ENCODE assay signal across 8 cellular contexts in genomic region chr1:147600119-147601111, GRCh38. TPM values are rescaled to one million over a fixed set of nuclear protein-coding genes. Genes with fewer than 3 reads are reported as not detected.
A peak's percentile ranks its signal among the peaks of the same experiment; 100 is the strongest.
DNase-seq lines count a peak whose midpoint lies in the region; ATAC-seq, FAIRE-seq and TF ChIP-seq lines count a peak whose summit lies in the region.

No MANE protein-coding gene starts in this region.

- peak overlapping the region; percentile 64 for H3K4me3 ChIP-seq in astrocyte of the spinal cord (ENCODE audit: low read depth, low read length)
- peak overlapping the region; percentile 68 to 91 (median 81) for H3K4me3 ChIP-seq in HepG2 (replicated peaks in 1 of 3; ENCODE audit: insufficient read depth in 1 of 3, low read depth in 2 of 3, low read length in 3 of 3)
- H3K4me3 ChIP-seq in suprapubic skin, result peak overlapping the region; percentile 69

- CTCF ChIA-PET in HepG2 (lab: Yijun Ruan, JAX; ENCODE audit: low intra/inter-chr PET ratio, low total read pairs), result interaction anchor here (1.1 to 2.4 kb wide), 3 partner anchors 27 to 41 kb away, joined by 3 to 15 read pairs (median 5); no protein-coding TSS in a partner anchor

- peak overlapping the region; percentile 73 for H3K27ac ChIP-seq in HepG2 (ENCODE audit: extremely low read length, insufficient read depth, low read length)
- H3K27ac ChIP-seq in suprapubic skin, result peak overlapping the region; percentile 84

- FAIRE-seq in HepG2 (lab: Jason Lieb, UNC), result no peak

- peak; percentile 43 for DNase-seq in stimulated activated CD4-positive, alpha-beta T cell treated with anti-CD3 and anti-CD28 coated beads, Interleukin-4, amount 100 ng/mL, for 24 hours
- DNase-seq in stimulated activated CD4-positive, alpha-beta T cell treated with anti-CD3 and anti-CD28 coated beads, Interleukin-12 subunit alpha, Interleukin-12 subunit beta, amount 100 ng/mL, for 4 hours, result no peak
- DNase-seq in NCI-H345 (lab: John Stamatoyannopoulos, UW) (peak; percentile 42), astrocyte of the spinal cord (ENCODE audit: low read depth, low spot score) (peak; percentile 24), HepG2 (ENCODE audit: low spot score) (peak; percentile 25), suprapubic skin (ENCODE audit: low spot score in 2 of 2) (peak in 1 of 2 donors; percentile 84)

- H4K20me1 ChIP-seq in HepG2 (ENCODE audit: insufficient read depth, low read length), result no peaks in the 10 kb centered on the region

- no peak for TF ChIP-seq CTCF in astrocyte of the spinal cord (IDR thresholded peaks at IDR 0.05; ENCODE audit: low read depth, low read length)
- peak; percentile 49; the same call in 1 of the 2 replicates for TF ChIP-seq CTCF in HepG2 (CRISPR knock-in tag; IDR thresholded peaks at IDR 0.05)
- peak in 1 of 2 donors; percentile 21 for TF ChIP-seq CTCF in suprapubic skin (IDR thresholded peaks at IDR 0.05)

- H3K36me3 ChIP-seq in HepG2 (replicated peaks in 1 of 2; ENCODE audit: control insufficient read depth in 1 of 2, insufficient read depth in 2 of 2, low read length in 2 of 2), result no peaks in the 10 kb centered on the region
- no peaks in the 10 kb centered on the region for H3K36me3 ChIP-seq in suprapubic skin

- H3K79me2 ChIP-seq in HepG2 (ENCODE audit: insufficient read depth, low read length), result peaks cover 22% of the 10 kb centered on the region

- peak overlapping the region; percentile 67 for H3K9ac ChIP-seq in HepG2 (ENCODE audit: insufficient read depth, low read depth, low read length)

- H3K4me2 ChIP-seq in HepG2 (ENCODE audit: low read depth, low read length), result peak overlapping the region; percentile 98

- peaks cover 0 to 10% of the 10 kb centered on the region in 2 experiments; a peak in 1 of 5 replicates for H3K27me3 ChIP-seq in HepG2 (ENCODE audit: control insufficient read depth in 1 of 2, insufficient read depth in 2 of 2, low read length in 2 of 2)
- H3K27me3 ChIP-seq in suprapubic skin, result no peaks in the 10 kb centered on the region

- TF ChIP-seq RAD21 in HepG2 (CRISPR knock-in tag; IDR thresholded peaks at IDR 0.05), result peak; percentile 80

- BruUV-seq in HepG2 (replicated peaks; lab: Mats Ljungman, UMichigan), result no TSS peak

- POLR2A ChIA-PET in HepG2 (lab: Yijun Ruan, JAX), result interaction anchor here (0.7 to 3.7 kb wide), 9 partner anchors 12 to 83 kb away, joined by 3 to 27 read pairs (median 5); partner anchors contain the start of genes ACP6 and BCL9

- TF ChIP-seq EP300 in HepG2 (IDR thresholded peaks at IDR 0.05; ENCODE audit: low read depth in 2 of 2, low read length in 2 of 2) (no peak), HepG2 (CRISPR knock-in tag; IDR thresholded peaks at IDR 0.05; ENCODE audit: borderline replicate concordance) (no peak), suprapubic skin (IDR thresholded peaks at IDR 0.05) (no peak)

- WGBS in HepG2 (ENCODE audit: low lambda C conversion rate), result under 1% methylated on average over 15 of the region's 42 CpGs
- under 1% methylated on average over 14 of the region's 42 CpGs for WGBS in suprapubic skin

- H2AFZ ChIP-seq in HepG2 (ENCODE audit: low read length), result no peak overlapping the region

- no peaks in the 10 kb centered on the region for H3K9me3 ChIP-seq in HepG2 (ENCODE audit: low read length)
- H3K9me3 ChIP-seq in suprapubic skin, result no peaks in the 10 kb centered on the region

- peaks cover 34% of the 10 kb centered on the region for H3K4me1 ChIP-seq in HepG2 (ENCODE audit: insufficient read depth, low read length)
- peaks cover 23% of the 10 kb centered on the region for H3K4me1 ChIP-seq in suprapubic skin

- in situ Hi-C loops in astrocyte of the spinal cord (cut with HindIII; ENCODE audit: low sequenced_read_pairs) (no loop called here), HepG2 (cut with HindIII; ENCODE audit: extremely low pct_ligation_motif_present, low pct_unique_long_range_greater_than_20kb) (no loop called here)

- ATAC-seq in HepG2, result peak; percentile 78
- no peak for ATAC-seq in HG03139 (IDR thresholded peaks at IDR 0.05; ENCODE audit: unreplicated experiment)
- ATAC-seq in HG03175 (IDR thresholded peaks at IDR 0.05; ENCODE audit: unreplicated experiment), result no peak

- intact Hi-C loops in HepG2 (cut with micrococcal nuclease; ENCODE audit: unreplicated experiment), result loop anchor here (1.0 kb wide), 2 partner anchors 27 to 40 kb away; no protein-coding TSS in a partner anchor

- TF ChIP-seq POLR2A in HepG2 (IDR thresholded peaks at IDR 0.05; ENCODE audit: insufficient read depth in 1 of 2, low read depth in 2 of 2, low read length in 2 of 2), result peak in 1 of 2 experiments; percentile 36; a peak in 1 of 4 replicates
- TF ChIP-seq POLR2A in suprapubic skin (IDR thresholded peaks at IDR 0.05), result no peak

TF ChIP-seq in HepG2, 621 proteins besides CTCF, POLR2A, EP300 and RAD21 (continues in another document):
- TF ChIP-seq YY1 (IDR thresholded peaks at IDR 0.05; ENCODE audit: insufficient read depth, insufficient replicate concordance, low read depth, low read length) (peak; percentile 34), PHF8 (CRISPR knock-in tag; IDR thresholded peaks at IDR 0.05) (0 out of 2 replicates have a peak, but pooled peaks have one; percentile 21)

RNA-seq across cellular contexts. Expression of gene BCL9, which starts 59.1 kb away (rescaled TPM):
- total RNA-seq in HepG2 (2016; rRNA removed; fragmentation: Illumina TruSeq; extraction: Trizol) (3.1 and 4.6 TPM in 2 replicates), suprapubic skin (10 to 100 TPM; 11.3 to 22.7 (median 13.1) TPM)
- 1.0 and 2.3 TPM in 2 replicates for total RNA-seq in HepG2 (2016; cell fraction: cytosol; rRNA removed; fragmentation: Illumina TruSeq; extraction: Trizol; ENCODE audit: low read depth)
- total RNA-seq in HepG2 (2016; cell fraction: insoluble cytoplasmic fraction; rRNA removed; fragmentation: Illumina TruSeq; extraction: Trizol), result 3.6 and 3.8 TPM in 2 replicates
- total RNA-seq in HepG2 (2016; cell fraction: membrane; rRNA removed; fragmentation: Illumina TruSeq; extraction: Trizol), result 3.3 and 3.4 TPM in 2 replicates
- 4.0 and 4.8 TPM in 2 replicates for total RNA-seq in HepG2 (2016; cell fraction: nucleus; rRNA removed; fragmentation: Illumina TruSeq; extraction: Trizol)
- polyA plus RNA-seq in HepG2 (2011; rRNA removed), result 2.9 and 3.6 TPM in 2 replicates
- 2.6 and 3.1 TPM in 2 replicates for polyA plus RNA-seq in HepG2 (2011; cell fraction: cytosol; rRNA removed)
- polyA plus RNA-seq in HepG2 (2011; cell fraction: nucleus; rRNA removed), result 4.5 and 4.7 TPM in 2 replicates
- polyA plus RNA-seq in HepG2 (2012), result 4.8 and 5.5 TPM in 2 replicates
- 0.62 and 0.75 TPM in 2 replicates for polyA plus RNA-seq in HepG2 (2016; cell fraction: cytosol; fragmentation: Illumina TruSeq; extraction: Trizol; ENCODE audit: low read depth)
- polyA plus RNA-seq in HepG2 (2016; cell fraction: insoluble cytoplasmic fraction; fragmentation: Illumina TruSeq; extraction: Trizol; ENCODE audit: low read depth), result 5.5 and 7.0 TPM in 2 replicates
- 2.7 and 2.8 TPM in 2 replicates for polyA plus RNA-seq in HepG2 (2016; cell fraction: membrane; fragmentation: Illumina TruSeq; extraction: Trizol; ENCODE audit: low read depth)
- 7.1 and 10.3 TPM in 2 replicates for polyA plus RNA-seq in HepG2 (2016; cell fraction: nucleus; fragmentation: Illumina TruSeq; extraction: Trizol; ENCODE audit: insufficient read depth, low read depth)
- 3.3 and 4.9 TPM in 2 replicates for polyA minus RNA-seq in HepG2 (2011; rRNA and poly(A)+ RNA removed; ENCODE audit: low replicate concordance)
- 3.7 and 3.9 TPM in 2 replicates for polyA minus RNA-seq in HepG2 (2011; cell fraction: cytosol; rRNA and poly(A)+ RNA removed)
- polyA minus RNA-seq in HepG2 (2011; cell fraction: nucleus; rRNA and poly(A)+ RNA removed), result 5.7 and 7.3 TPM in 2 replicates
